18 cellular contexts compared by ENCODE assay signal in genomic region chrX:40864972-40865371, GRCh38.
DNase-seq lines count a peak whose midpoint lies in the region; TF ChIP-seq lines count a peak whose summit lies in the region.
"Had no signal": no experiment of that assay in that cellular context is flagged by ENCODE, and none has a peak within 500 bp of the region (broad histone marks: within the 10 kb centered on the region; RNA-seq: fewer than 3 reads in every experiment).

No MANE protein-coding gene starts in this region.

- no peak for TF ChIP-seq CTCF in AG10803 (conservative IDR thresholded peaks at IDR 0.05; ENCODE audit: low read length)
- TF ChIP-seq CTCF in astrocyte of the spinal cord (IDR thresholded peaks at IDR 0.05; ENCODE audit: low read depth, low read length), result no peak

- in situ Hi-C loops in astrocyte of the spinal cord (cut with HindIII; ENCODE audit: low sequenced_read_pairs), result no loop called here

- DNase-seq in AG10803 (ENCODE audit: low read depth) (peak; percentile 82), LHCN-M2 (ENCODE audit: low read depth) (peak; percentile 48), astrocyte of the spinal cord (ENCODE audit: low read depth, low spot score) (peak; percentile 67), myocyte (ENCODE audit: low read depth) (peak; percentile 60), NCI-H1417 (lab: John Stamatoyannopoulos, UW) (no peak), inferior parietal cortex (ENCODE audit: extremely low spot score) (no peak), amygdala (lab: John Stamatoyannopoulos, UW) (no peak), D341Med (ENCODE audit: low spot score) (no peak)
- DNase-seq: activated CD4-positive, alpha-beta T cell treated with anti-CD3 and anti-CD28 coated beads, Interleukin-2, amount 10 ng/mL, durations not matched to agents 7 days and 5 days; Calu3; central memory CD4-positive, alpha-beta T cell; effector memory CD8-positive, alpha-beta T cell; H9; NCI-H1694; stomach; uterus had no signal

- H3K4me3 ChIP-seq in AG10803 (ENCODE audit: low read length) (no peak overlapping the region), astrocyte of the spinal cord (ENCODE audit: low read depth, low read length) (no peak overlapping the region)
- H3K4me3 ChIP-seq: gastroesophageal sphincter, SJSA1, stomach, uterus had no signal

Comparison
In these comparisons a context has a peak if more than half of its experiments do, and no peak if none do; other contexts are left out.
1. DNase-seq: peak in AG10803 (single experiment), LHCN-M2 (single experiment), astrocyte of the spinal cord (single experiment) and myocyte (single experiment); none in NCI-H1417 (0 of 3), inferior parietal cortex (single experiment), amygdala (0 of 56) and D341Med (single experiment).